ENCODE assay signal across 9 cellular contexts in the genomic region with DNA sequence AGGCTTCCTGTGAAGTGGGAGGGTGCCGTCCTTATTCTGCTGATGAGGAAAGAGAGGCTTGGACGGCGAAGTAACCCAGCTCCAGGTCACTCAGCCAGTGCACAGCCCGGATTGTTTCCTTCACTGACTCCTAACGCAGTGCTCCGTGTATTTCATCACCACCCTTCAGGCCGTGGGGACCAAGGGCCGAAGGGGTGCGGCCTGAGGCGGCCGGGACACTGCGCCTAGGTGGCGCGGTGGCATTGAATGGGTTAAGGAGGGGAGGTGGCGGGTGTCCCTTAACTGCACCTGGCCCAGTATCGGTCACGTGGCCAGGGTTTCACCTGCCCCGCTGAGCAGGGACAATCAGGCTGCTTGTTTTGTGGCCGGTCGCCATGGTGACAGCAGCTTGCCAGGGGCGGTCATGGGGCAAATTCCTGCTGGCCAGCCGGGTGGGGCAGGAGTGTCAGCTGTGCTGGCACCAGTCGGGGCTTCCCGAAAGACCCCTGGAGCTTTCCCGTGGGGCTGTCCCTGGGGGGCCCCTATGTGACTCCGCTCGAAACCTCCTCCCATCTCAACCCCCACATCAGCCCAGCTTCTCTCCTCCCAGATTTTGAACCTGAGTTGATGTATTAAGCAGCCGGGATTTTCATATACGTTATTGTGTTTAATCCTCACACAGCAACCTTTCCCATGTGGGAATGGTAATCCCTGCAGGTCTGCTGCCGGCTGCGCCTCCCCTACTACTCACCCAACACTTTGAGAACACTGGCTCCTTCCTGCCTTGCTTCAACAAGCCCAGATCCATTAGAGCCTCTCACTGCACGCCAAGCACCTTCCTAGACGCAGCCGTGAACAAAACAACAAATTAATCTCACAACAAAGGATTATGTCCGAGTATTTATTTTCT. TPM values are rescaled to one million over a fixed set of nuclear protein-coding genes. Genes with fewer than 3 reads are reported as not detected.
DNase-seq lines count a peak whose midpoint lies in the region; ATAC-seq and TF ChIP-seq lines count a peak whose summit lies in the region.
"Had no signal": no experiment of that assay in that cellular context is flagged by ENCODE, and none has a peak within 500 bp of the region (broad histone marks: within the 10 kb centered on the region; RNA-seq: fewer than 3 reads in every experiment).

No MANE protein-coding gene starts in this region.

- WGBS in hepatocyte (ENCODE audit: low lambda C conversion rate, missing lambda C conversion rate), result 6% methylated on average over 35 of the region's 35 CpGs

- H3K4me1 ChIP-seq in HUES6 (ENCODE audit: control insufficient read depth, insufficient read depth, low read length), result peaks cover 35% of the 10 kb centered on the region
- peaks cover 30% of the 10 kb centered on the region for H3K4me1 ChIP-seq in hepatocyte (ENCODE audit: insufficient read depth)
- peaks cover 7% of the 10 kb centered on the region for H3K4me1 ChIP-seq in effector memory CD4-positive, alpha-beta T cell (ENCODE audit: control insufficient read depth, insufficient read depth, low read length, poor library complexity, severe bottlenecking)

- H3K4me2 ChIP-seq in hepatocyte, result peak overlapping the region; percentile 66

- H3K27me3 Mint-ChIP-seq in activated naive CD4-positive, alpha-beta T cell treated with anti-CD3 and anti-CD28 coated beads, Interleukin-2, amount 10 ng/mL, durations not matched to agents 7 days and 5 days, result peaks cover 23% of the 10 kb centered on the region
- H3K27me3 Mint-ChIP-seq: activated naive CD4-positive, alpha-beta T cell treated with anti-CD3 and anti-CD28 coated beads, Interleukin-2, amount 50 U/mL, for 24 hours had no signal

- no peaks in the 10 kb centered on the region for H3K9me3 Mint-ChIP-seq in activated naive CD4-positive, alpha-beta T cell treated with anti-CD3 and anti-CD28 coated beads, Interleukin-2, amount 10 ng/mL, durations not matched to agents 7 days and 5 days
- H3K9me3 Mint-ChIP-seq: activated naive CD4-positive, alpha-beta T cell treated with anti-CD3 and anti-CD28 coated beads, Interleukin-2, amount 50 U/mL, for 24 hours had no signal

- peak overlapping the region; percentile 51 for H3K4me3 ChIP-seq in HUES6 (ENCODE audit: low read depth, low read length)
- H3K4me3 ChIP-seq in hepatocyte, result no peak overlapping the region
- peak overlapping the region; percentile 35 for H3K4me3 ChIP-seq in retinal pigment epithelial cell (ENCODE audit: low read length)
- H3K4me3 ChIP-seq in effector memory CD4-positive, alpha-beta T cell (ENCODE audit: insufficient read depth, low read depth, low read length, poor library complexity, severe bottlenecking), result no peak overlapping the region

- no peak overlapping the region for H3K4me3 Mint-ChIP-seq in activated naive CD4-positive, alpha-beta T cell treated with anti-CD3 and anti-CD28 coated beads, Interleukin-2, amount 10 ng/mL, durations not matched to agents 7 days and 5 days
- H3K4me3 Mint-ChIP-seq: activated naive CD4-positive, alpha-beta T cell treated with anti-CD3 and anti-CD28 coated beads, Interleukin-2, amount 50 U/mL, for 24 hours had no signal

- H3K9me3 ChIP-seq in HUES6 (ENCODE audit: control insufficient read depth, insufficient read depth, low read depth, low read length), result no peaks in the 10 kb centered on the region
- H3K9me3 ChIP-seq in hepatocyte (ENCODE audit: low read depth), result no peaks in the 10 kb centered on the region
- H3K9me3 ChIP-seq in effector memory CD4-positive, alpha-beta T cell (ENCODE audit: control insufficient read depth, low read length), result no peaks in the 10 kb centered on the region

- no peaks in the 10 kb centered on the region for H3K36me3 ChIP-seq in HUES6 (ENCODE audit: control insufficient read depth, insufficient read depth, low read length)
- H3K36me3 ChIP-seq in hepatocyte (replicated peaks; ENCODE audit: insufficient read depth, low read depth), result no peaks in the 10 kb centered on the region
- no peaks in the 10 kb centered on the region for H3K36me3 ChIP-seq in effector memory CD4-positive, alpha-beta T cell (ENCODE audit: control insufficient read depth, insufficient read depth, low read length)

- H4K20me1 ChIP-seq in hepatocyte (ENCODE audit: insufficient read depth, poor library complexity, severe bottlenecking), result no peaks in the 10 kb centered on the region

- ATAC-seq in HG02571 (IDR thresholded peaks at IDR 0.05; ENCODE audit: unreplicated experiment), result no peak

- DNase-seq in NCI-H774 (lab: John Stamatoyannopoulos, UW) (peak; percentile 95), hepatocyte (ENCODE audit: low spot score) (peak; percentile 96), retinal pigment epithelial cell (ENCODE audit: low read depth) (peak; percentile 72), SKM-1 treated with dmso at 0.1 percent for 144 hours (lab: John Stamatoyannopoulos, UW; ENCODE audit: unreplicated experiment) (no peak)
- DNase-seq in activated naive CD4-positive, alpha-beta T cell treated with anti-CD3 and anti-CD28 coated beads, Interleukin-2, amount 10 ng/mL, durations not matched to agents 7 days and 5 days, result no peak
- no peak for DNase-seq in effector memory CD4-positive, alpha-beta T cell

- H3K36me3 Mint-ChIP-seq in activated naive CD4-positive, alpha-beta T cell treated with anti-CD3 and anti-CD28 coated beads, Interleukin-2, amount 10 ng/mL, durations not matched to agents 7 days and 5 days, result no peaks in the 10 kb centered on the region
- H3K36me3 Mint-ChIP-seq: activated naive CD4-positive, alpha-beta T cell treated with anti-CD3 and anti-CD28 coated beads, Interleukin-2, amount 50 U/mL, for 24 hours had no signal

- H2AFZ ChIP-seq in hepatocyte, result no peak overlapping the region

- H3K4me1 Mint-ChIP-seq in activated naive CD4-positive, alpha-beta T cell treated with anti-CD3 and anti-CD28 coated beads, Interleukin-2, amount 10 ng/mL, durations not matched to agents 7 days and 5 days, result peaks cover 3% of the 10 kb centered on the region

- CTCF ChIA-PET in activated naive CD4-positive, alpha-beta T cell treated with anti-CD3 and anti-CD28 coated beads, Interleukin-2, amount 10 ng/mL, durations not matched to agents 7 days and 5 days (lab: Charles Lee), result no interaction called here

- H3K27ac Mint-ChIP-seq in activated naive CD4-positive, alpha-beta T cell treated with anti-CD3 and anti-CD28 coated beads, Interleukin-2, amount 10 ng/mL, durations not matched to agents 7 days and 5 days, result no peak overlapping the region
- H3K27ac Mint-ChIP-seq: activated naive CD4-positive, alpha-beta T cell treated with anti-CD3 and anti-CD28 coated beads, Interleukin-2, amount 50 U/mL, for 24 hours had no signal

- H3K27ac ChIP-seq in HUES6 (ENCODE audit: low read depth, low read length), result peak overlapping the region; percentile 90
- H3K27ac ChIP-seq in hepatocyte, result peak overlapping the region; percentile 98
- H3K27ac ChIP-seq in effector memory CD4-positive, alpha-beta T cell (ENCODE audit: insufficient read depth, low read length, poor library complexity, severe bottlenecking), result no peak overlapping the region

- H3K9ac ChIP-seq in HUES6 (ENCODE audit: low read length), result peak overlapping the region; percentile 80

- peaks cover 6% of the 10 kb centered on the region for H3K79me2 ChIP-seq in hepatocyte

- no peak for TF ChIP-seq CTCF in hepatocyte (IDR thresholded peaks at IDR 0.05; ENCODE audit: poor library complexity)
- TF ChIP-seq CTCF in retinal pigment epithelial cell (conservative IDR thresholded peaks at IDR 0.05; ENCODE audit: low read depth, low read length), result no peak

- no peaks in the 10 kb centered on the region for H3K9me2 ChIP-seq in hepatocyte (replicated peaks; ENCODE audit: insufficient read depth)

- H3K27me3 ChIP-seq in HUES6 (ENCODE audit: control insufficient read depth, insufficient read depth, low read length) (peaks cover 26% of the 10 kb centered on the region), hepatocyte (no peaks in the 10 kb centered on the region)
- no peaks in the 10 kb centered on the region for H3K27me3 ChIP-seq in effector memory CD4-positive, alpha-beta T cell (replicated peaks; ENCODE audit: control insufficient read depth, insufficient read depth, low read length, poor library complexity, severe bottlenecking)

RNA-seq across cellular contexts. Expression of gene ABHD11, which starts 4.4 kb away (rescaled TPM):
- 30.7 and 33.0 TPM in 2 replicates for total RNA-seq in hepatocyte
- 90.9 and 110 TPM in 2 replicates for polyA plus RNA-seq in hepatocyte

RNA-seq across cellular contexts. Expression of gene STX1A, which starts 23.5 kb away (rescaled TPM):
- total RNA-seq in hepatocyte, result 22.8 and 23.7 TPM in 2 replicates
- 27.1 and 39.2 TPM in 2 replicates for polyA plus RNA-seq in hepatocyte

RNA-seq across cellular contexts. Expression of gene CLDN3, which starts 27.1 kb away (rescaled TPM):
- 53.7 and 60.7 TPM in 2 replicates for total RNA-seq in hepatocyte
- polyA plus RNA-seq in hepatocyte, result 125 and 142 TPM in 2 replicates

RNA-seq across cellular contexts. Expression of gene BUD23, which starts 59.6 kb away (rescaled TPM):
- total RNA-seq in hepatocyte, result 35.9 and 44.3 TPM in 2 replicates
- 112 and 131 TPM in 2 replicates for polyA plus RNA-seq in hepatocyte

RNA-seq across cellular contexts. Expression of gene DNAJC30, which starts 59.7 kb away (rescaled TPM):
- 3.0 and 4.7 TPM in 2 replicates for total RNA-seq in hepatocyte
- polyA plus RNA-seq in hepatocyte, result 13.9 and 15.3 TPM in 2 replicates

Comparison
In these comparisons a context has a peak if more than half of its experiments do, and no peak if none do; other contexts are left out.
1. H3K4me3 ChIP-seq: peak in HUES6 (single experiment) and retinal pigment epithelial cell (single experiment); none in hepatocyte (single experiment) and effector memory CD4-positive, alpha-beta T cell (single experiment).
2. DNase-seq: peak in NCI-H774 (single experiment), hepatocyte (single experiment) and retinal pigment epithelial cell (single experiment); none in activated naive CD4-positive, alpha-beta T cell treated with anti-CD3 and anti-CD28 coated beads, Interleukin-2, amount 10 ng/mL, durations not matched to agents 7 days and 5 days (single experiment), SKM-1 treated with dmso at 0.1 percent for 144 hours (single experiment) and effector memory CD4-positive, alpha-beta T cell (0 of 3).